In genomic region chr16:79843631-79844043, GRCh38 we compare ENCODE assay signal across 16 cellular contexts.
A peak's percentile ranks its signal among the peaks of the same experiment; 100 is the strongest.
DNase-seq lines count a peak whose midpoint lies in the region; ATAC-seq, FAIRE-seq and TF ChIP-seq lines count a peak whose summit lies in the region.
"Had no signal": no experiment of that assay in that cellular context is flagged by ENCODE, and none has a peak within 500 bp of the region (broad histone marks: within the 10 kb centered on the region; RNA-seq: fewer than 3 reads in every experiment).

No MANE protein-coding gene starts in this region.

- no peaks in the 10 kb centered on the region for H3K79me2 ChIP-seq in HepG2 (ENCODE audit: insufficient read depth, low read length)

- H4K20me1 ChIP-seq in HepG2 (ENCODE audit: insufficient read depth, low read length): no peaks in the 10 kb centered on the region

- POLR2A ChIA-PET in HepG2 (lab: Yijun Ruan, JAX): no interaction called here

- CTCF ChIA-PET in HepG2 (lab: Yijun Ruan, JAX; ENCODE audit: low intra/inter-chr PET ratio, low total read pairs): interaction anchor here (0.7 kb wide), 1 partner anchor 142 kb away, joined by 3 read pairs; no protein-coding TSS in a partner anchor

- 89% methylated on average over 1 of the region's 1 CpG for WGBS in HepG2 (ENCODE audit: low lambda C conversion rate)

- peaks cover 12% of the 10 kb centered on the region for H3K9me3 Mint-ChIP-seq in activated T-helper 1 cell treated with anti-CD3 and anti-CD28 coated beads, Interleukin-12 subunit alpha, Interleukin-12 subunit beta, Interleukin-2, Interleukin-4 antibody, amounts not matched to agents 30 ng/mL and 10 ng/mL and 1 ng/mL, durations not matched to agents 14 hours and 24 hours and 36 hours
- H3K9me3 Mint-ChIP-seq: activated B cell treated with CpG ODN at 0.5 μM for 24 hours; activated naive CD4-positive, alpha-beta T cell treated with anti-CD3 and anti-CD28 coated beads, Interleukin-2, amount 50 U/mL, for 24 hours; CD4-positive, CD25-positive, alpha-beta regulatory T cell had no signal

- no peaks in the 10 kb centered on the region for H3K36me3 ChIP-seq in HepG2 (replicated peaks in 1 of 2; ENCODE audit: control insufficient read depth in 1 of 2, insufficient read depth in 2 of 2, low read length in 2 of 2)

- H3K4me3 ChIP-seq in GM12865 (ENCODE audit: low read depth, low read length) (no peak overlapping the region), HepG2 (replicated peaks in 1 of 3; ENCODE audit: insufficient read depth in 1 of 3, low read depth in 2 of 3, low read length in 3 of 3) (no peak overlapping the region), foreskin fibroblast (ENCODE audit: low read depth in 1 of 2, low read length in 2 of 2) (no peak overlapping the region)

- TF ChIP-seq EP300 in HepG2 (IDR thresholded peaks at IDR 0.05; ENCODE audit: low read depth in 2 of 2, low read length in 2 of 2) (no peak), HepG2 (CRISPR knock-in tag; IDR thresholded peaks at IDR 0.05; ENCODE audit: borderline replicate concordance) (no peak)

- no peak for TF ChIP-seq RAD21 in HepG2 (CRISPR knock-in tag; IDR thresholded peaks at IDR 0.05)

- peak; percentile 38 for ATAC-seq in GM18858 (IDR thresholded peaks at IDR 0.05; ENCODE audit: unreplicated experiment)
- ATAC-seq in HG02973 (IDR thresholded peaks at IDR 0.05; ENCODE audit: unreplicated experiment): peak; percentile 47
- ATAC-seq in HepG2: no peak
- ATAC-seq: left colon; naive thymus-derived CD4-positive, alpha-beta T cell had no signal

- H3K27ac ChIP-seq in HepG2 (ENCODE audit: extremely low read length, insufficient read depth, low read length): no peak overlapping the region

- no peak for FAIRE-seq in HepG2 (lab: Jason Lieb, UNC)
- FAIRE-seq: endothelial cell of umbilical vein had no signal

- no peak overlapping the region for H3K9ac ChIP-seq in HepG2 (ENCODE audit: insufficient read depth, low read depth, low read length)

- BruUV-seq in HepG2 (replicated peaks; lab: Mats Ljungman, UMichigan): no TSS peak

- no peak for TF ChIP-seq POLR2A in HepG2 (IDR thresholded peaks at IDR 0.05; ENCODE audit: insufficient read depth in 1 of 2, low read depth in 2 of 2, low read length in 2 of 2)

- peaks cover 42% of the 10 kb centered on the region for H3K4me1 Mint-ChIP-seq in activated T-helper 1 cell treated with anti-CD3 and anti-CD28 coated beads, Interleukin-12 subunit alpha, Interleukin-12 subunit beta, Interleukin-2, Interleukin-4 antibody, amounts not matched to agents 30 ng/mL and 10 ng/mL and 1 ng/mL, durations not matched to agents 14 hours and 24 hours and 36 hours (ENCODE audit: low read depth)
- H3K4me1 Mint-ChIP-seq: activated naive CD4-positive, alpha-beta T cell treated with anti-CD3 and anti-CD28 coated beads, Interleukin-2, amount 50 U/mL, for 24 hours; CD4-positive, CD25-positive, alpha-beta regulatory T cell had no signal

- no peaks in the 10 kb centered on the region for H3K9me3 ChIP-seq in HepG2 (ENCODE audit: low read length)

- H3K27me3 Mint-ChIP-seq in activated T-helper 1 cell treated with anti-CD3 and anti-CD28 coated beads, Interleukin-12 subunit alpha, Interleukin-12 subunit beta, Interleukin-2, Interleukin-4 antibody, amounts not matched to agents 30 ng/mL and 10 ng/mL and 1 ng/mL, durations not matched to agents 14 hours and 24 hours and 36 hours (ENCODE audit: insufficient read depth): no peaks in the 10 kb centered on the region

- intact Hi-C loops in activated T-helper 1 cell treated with anti-CD3 and anti-CD28 coated beads, Interleukin-12 subunit alpha, Interleukin-12 subunit beta, Interleukin-2, Interleukin-4 antibody, amounts not matched to agents 30 ng/mL and 10 ng/mL and 1 ng/mL, durations not matched to agents 14 hours and 24 hours and 36 hours (cut with micrococcal nuclease): loop anchor here (1.0 to 5.0 kb wide), 11 partner anchors 73 to 1101 kb away; partner anchors contain the start of gene CDYL2
- intact Hi-C loops in HepG2 (cut with micrococcal nuclease; ENCODE audit: unreplicated experiment): no loop called here

- peak overlapping the region; percentile 70 for H3K27ac Mint-ChIP-seq in activated T-helper 1 cell treated with anti-CD3 and anti-CD28 coated beads, Interleukin-12 subunit alpha, Interleukin-12 subunit beta, Interleukin-2, Interleukin-4 antibody, amounts not matched to agents 30 ng/mL and 10 ng/mL and 1 ng/mL, durations not matched to agents 14 hours and 24 hours and 36 hours
- H3K27ac Mint-ChIP-seq: activated B cell treated with CpG ODN at 0.5 μM for 24 hours; activated naive CD4-positive, alpha-beta T cell treated with anti-CD3 and anti-CD28 coated beads, Interleukin-2, amount 50 U/mL, for 24 hours; naive thymus-derived CD4-positive, alpha-beta T cell had no signal

- H3K4me1 ChIP-seq in HepG2 (ENCODE audit: insufficient read depth, low read length): peaks cover 4% of the 10 kb centered on the region

- no peak overlapping the region for H2AFZ ChIP-seq in HepG2 (ENCODE audit: low read length)

- H3K4me3 Mint-ChIP-seq in activated T-helper 1 cell treated with anti-CD3 and anti-CD28 coated beads, Interleukin-12 subunit alpha, Interleukin-12 subunit beta, Interleukin-2, Interleukin-4 antibody, amounts not matched to agents 30 ng/mL and 10 ng/mL and 1 ng/mL, durations not matched to agents 14 hours and 24 hours and 36 hours: peak overlapping the region; percentile 45
- H3K4me3 Mint-ChIP-seq: activated B cell treated with CpG ODN at 0.5 μM for 24 hours; activated naive CD4-positive, alpha-beta T cell treated with anti-CD3 and anti-CD28 coated beads, Interleukin-2, amount 50 U/mL, for 24 hours; naive thymus-derived CD4-positive, alpha-beta T cell had no signal

- in situ Hi-C loops in HepG2 (cut with HindIII; ENCODE audit: extremely low pct_ligation_motif_present, low pct_unique_long_range_greater_than_20kb): no loop called here

- H3K36me3 Mint-ChIP-seq in activated T-helper 1 cell treated with anti-CD3 and anti-CD28 coated beads, Interleukin-12 subunit alpha, Interleukin-12 subunit beta, Interleukin-2, Interleukin-4 antibody, amounts not matched to agents 30 ng/mL and 10 ng/mL and 1 ng/mL, durations not matched to agents 14 hours and 24 hours and 36 hours (ENCODE audit: low read depth): peaks cover 3% of the 10 kb centered on the region
- H3K36me3 Mint-ChIP-seq: activated naive CD4-positive, alpha-beta T cell treated with anti-CD3 and anti-CD28 coated beads, Interleukin-2, amount 50 U/mL, for 24 hours; CD4-positive, CD25-positive, alpha-beta regulatory T cell had no signal

- TF ChIP-seq CTCF in GM12865 (IDR thresholded peaks at IDR 0.05; ENCODE audit: insufficient read depth, low read depth, low read length, missing control alignments) (no peak), HepG2 (CRISPR knock-in tag; IDR thresholded peaks at IDR 0.05) (no peak), foreskin fibroblast (IDR thresholded peaks at IDR 0.05; ENCODE audit: low read depth, low read length) (no peak)

- DNase-seq in GM12865 (ENCODE audit: low read depth) (peak; percentile 27), NCI-H82 (lab: John Stamatoyannopoulos, UW) (no peak), HepG2 (ENCODE audit: low spot score) (no peak), foreskin fibroblast (no peak)
- no peak for DNase-seq in activated T-helper 1 cell treated with anti-CD3 and anti-CD28 coated beads, Interleukin-12 subunit alpha, Interleukin-12 subunit beta, Interleukin-2, Interleukin-4 antibody, amounts not matched to agents 30 ng/mL and 10 ng/mL and 1 ng/mL, durations not matched to agents 14 hours and 24 hours and 36 hours (ENCODE audit: low spot score)
- DNase-seq: activated B cell treated with CpG ODN at 0.5 μM for 24 hours; central memory CD4-positive, alpha-beta T cell; EL; left colon; naive thymus-derived CD4-positive, alpha-beta T cell; NCI-H2171 treated with DMSO at 0.1 percent for 48 hours had no signal

- H3K4me2 ChIP-seq in HepG2 (ENCODE audit: low read depth, low read length): no peak overlapping the region

- H3K27me3 ChIP-seq in HepG2 (ENCODE audit: control insufficient read depth in 1 of 2, insufficient read depth in 2 of 2, low read length in 2 of 2): no peaks in the 10 kb centered on the region

TF ChIP-seq in HepG2, 621 proteins besides CTCF, POLR2A, EP300 and RAD21 (continues in another document):
- TF ChIP-seq ONECUT2 (CRISPR knock-in tag; IDR thresholded peaks at IDR 0.05) (no peak), ATF7-NPFF (CRISPR knock-in tag; IDR thresholded peaks at IDR 0.05; ENCODE audit: low read depth) (no peak), SALL1 (CRISPR knock-in tag; IDR thresholded peaks at IDR 0.05) (no peak), ZNF878 (CRISPR knock-in tag; IDR thresholded peaks at IDR 0.05) (no peak), HNRNPUL1 (IDR thresholded peaks at IDR 0.05; ENCODE audit: low read depth, low read length) (no peak), GABPB1 (CRISPR knock-in tag; IDR thresholded peaks at IDR 0.05) (no peak), ZNF557 (CRISPR knock-in tag; IDR thresholded peaks at IDR 0.05) (no peak), GATA4 (IDR thresholded peaks at IDR 0.05; ENCODE audit: borderline replicate concordance, low read depth) (no peak), USF2 (IDR thresholded peaks at IDR 0.05; ENCODE audit: low read depth, low read length) (no peak), USF2 (CRISPR knock-in tag; IDR thresholded peaks at IDR 0.05; ENCODE audit: borderline replicate concordance) (no peak), TCF12 (IDR thresholded peaks at IDR 0.05) (no peak), TCF12 (CRISPR knock-in tag; IDR thresholded peaks at IDR 0.05) (no peak), DNMT1 (CRISPR knock-in tag; IDR thresholded peaks at IDR 0.05) (no peak), YEATS2 (CRISPR knock-in tag; IDR thresholded peaks at IDR 0.05; ENCODE audit: borderline replicate concordance) (no peak), SNRNP70 (IDR thresholded peaks at IDR 0.05; ENCODE audit: low read depth, low read length) (no peak), TEAD3 (CRISPR knock-in tag; optimal IDR thresholded peaks at IDR 0.05; ENCODE audit: borderline replicate concordance) (no peak)
